8 cellular contexts compared by ENCODE assay signal in the genomic region with DNA sequence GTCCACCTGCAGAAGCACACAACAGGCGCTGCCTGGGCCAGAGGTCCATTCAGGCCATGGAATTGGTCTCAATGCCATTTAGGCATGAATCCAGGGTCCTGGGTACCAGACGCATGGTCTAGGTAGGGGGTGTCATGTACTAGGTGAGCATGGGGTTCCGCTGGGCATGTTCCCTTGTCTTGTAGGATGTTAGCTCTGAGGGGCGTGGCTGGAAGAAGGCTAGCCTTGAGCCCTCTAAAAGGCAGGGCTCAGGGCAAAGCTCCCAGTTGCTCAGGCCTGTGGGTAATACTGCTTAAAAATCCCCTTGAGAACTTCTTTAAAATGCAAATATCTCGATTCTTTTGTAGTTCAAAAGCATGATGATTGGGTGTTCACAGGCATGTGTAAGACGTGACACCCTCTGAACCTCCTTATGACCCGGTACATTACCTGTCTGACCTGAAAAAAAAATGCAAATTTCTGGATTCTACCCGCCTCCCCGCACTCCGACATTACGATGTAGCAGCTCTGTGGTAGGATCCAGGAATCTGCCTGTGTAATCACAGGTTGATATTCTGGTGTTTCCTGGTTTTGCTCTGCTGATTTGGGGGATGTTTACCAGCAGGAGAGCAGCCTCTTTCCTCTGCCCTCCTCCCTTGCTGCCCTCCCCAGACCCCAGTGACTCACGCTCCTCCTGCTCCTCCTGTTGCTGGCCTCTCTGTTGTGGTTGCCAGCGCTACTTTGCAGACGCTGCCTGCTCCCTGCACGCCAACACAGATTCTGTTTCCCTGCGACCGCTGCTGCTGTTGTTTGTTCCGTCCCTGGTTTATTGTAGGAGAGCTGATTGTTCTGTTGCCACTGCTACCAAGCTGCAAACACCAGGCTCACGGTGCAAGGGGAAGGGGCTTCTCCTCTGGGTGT. TPM values are rescaled to one million over a fixed set of nuclear protein-coding genes. Genes with fewer than 3 reads are reported as not detected.
DNase-seq lines count a peak whose midpoint lies in the region; ATAC-seq lines count a peak whose summit lies in the region.

No MANE protein-coding gene starts in this region.

- peak overlapping the region; percentile 7 to 51 for H3K9ac ChIP-seq in duodenal mucosa (ENCODE audit: low read depth in 1 of 2, low read length in 2 of 2)

- peak; percentile 86 for ATAC-seq in GM21723 (IDR thresholded peaks at IDR 0.05; ENCODE audit: unreplicated experiment)

- H3K27me3 ChIP-seq in duodenal mucosa (ENCODE audit: control insufficient read depth in 1 of 2, insufficient read depth in 2 of 2, low read length in 2 of 2), result no peaks in the 10 kb centered on the region

- peak; percentile 82 for DNase-seq in GM04503 (ENCODE audit: low read depth)
- peak; percentile 95 for DNase-seq in LHCN-M2 (ENCODE audit: low read depth)
- peak; percentile 70 to 73 for DNase-seq in activated CD4-positive, alpha-beta T cell treated with anti-CD3 and anti-CD28 coated beads, Interleukin-2, amount 50 U/mL, for 4 hours
- peak; percentile 78 for DNase-seq in medulla oblongata (ENCODE audit: extremely low spot score)
- DNase-seq in stimulated activated CD4-positive, alpha-beta T cell treated with anti-CD3 and anti-CD28 coated beads, TNF-alpha, amount 100 ng/mL, for 48 hours (ENCODE audit: low read depth in 3 of 3), result peak; percentile 55 to 73 (median 64)
- DNase-seq in NCI-H187 treated with DMSO at 0.1 percent for 48 hours (lab: John Stamatoyannopoulos, UW), result no peak

- peak overlapping the region; percentile 55 to 65 for H3K4me3 ChIP-seq in duodenal mucosa (ENCODE audit: low read depth in 1 of 2, low read length in 2 of 2)

- no peak overlapping the region for H3K27ac ChIP-seq in duodenal mucosa (ENCODE audit: low read depth, low read length)

- H3K4me1 ChIP-seq in duodenal mucosa (ENCODE audit: control insufficient read depth in 1 of 2, insufficient read depth in 2 of 2, low read length in 2 of 2), result peaks cover 14 to 24% of the 10 kb centered on the region in 2 donors

- H3K9me3 ChIP-seq in duodenal mucosa (ENCODE audit: control insufficient read depth in 1 of 2, low read length in 2 of 2), result no peaks in the 10 kb centered on the region

- H3K36me3 ChIP-seq in duodenal mucosa (ENCODE audit: control insufficient read depth in 1 of 2, insufficient read depth in 2 of 2, low read length in 2 of 2), result no peaks in the 10 kb centered on the region

RNA-seq across cellular contexts. Expression of a gene that starts 5.7 kb away (rescaled TPM):
- total RNA-seq in LHCN-M2 (2014; rRNA removed), result not detected in 2 replicates
- 0.06 TPM for polyA plus RNA-seq in LHCN-M2 (2012)
